Comparison of ENCODE assay signal across 8 cellular contexts in genomic region chr1:19484338-19484792, GRCh38. TPM values are rescaled to one million over a fixed set of nuclear protein-coding genes. Genes with fewer than 3 reads are reported as not detected.
DNase-seq lines count a peak whose midpoint lies in the region; ATAC-seq and TF ChIP-seq lines count a peak whose summit lies in the region.

No MANE protein-coding gene starts in this region.

- TF ChIP-seq CTCF in KMS-11 (conservative IDR thresholded peaks at IDR 0.05; ENCODE audit: low read depth, low read length) = no peak

- H3K4me2 ChIP-seq in KMS-11 = peak overlapping the region; percentile 73

- peaks cover 13% of the 10 kb centered on the region for H3K36me3 ChIP-seq in ACC112 (ENCODE audit: insufficient read depth, low read length)
- no peaks in the 10 kb centered on the region for H3K36me3 ChIP-seq in KMS-11 (ENCODE audit: insufficient read depth)
- H3K36me3 ChIP-seq in adipocyte (ENCODE audit: control insufficient read depth, insufficient read depth, low read length, severe bottlenecking) = peaks cover 4% of the 10 kb centered on the region
- H3K36me3 ChIP-seq in subcutaneous abdominal adipose tissue (ENCODE audit: control insufficient read depth in 5 of 5, insufficient read depth in 5 of 5, low read length in 5 of 5) = peaks cover 0 to 23% (median 6%) of the 10 kb centered on the region in 5 donors

- H3K79me2 ChIP-seq in ACC112 (ENCODE audit: control insufficient read depth, insufficient read depth, low read length, unreplicated experiment) (peaks cover 69% of the 10 kb centered on the region), KMS-11 (ENCODE audit: insufficient read depth, low read depth) (peaks cover 58% of the 10 kb centered on the region)

- DNase-seq in adipocyte (ENCODE audit: low read depth) (peak; percentile 53), left colon (peak in 1 of 2 donors; percentile 60), glomerular visceral epithelial cell (ENCODE audit: extremely low spot score) (no peak), NCI-H2196 treated with DMSO at 0.1 percent for 48 hours (lab: John Stamatoyannopoulos, UW; ENCODE audit: unreplicated experiment) (no peak)

- intact Hi-C loops in left colon (cut with DNase I, micrococcal nuclease) = loop anchor here in 1 of 2 donors (5.0 kb wide), 1 partner anchor 163 kb away; no protein-coding TSS in a partner anchor

- H3K9ac ChIP-seq in KMS-11 (peak overlapping the region; percentile 75; the same call in 1 of the 2 replicates), adipocyte (ENCODE audit: low read length) (peak overlapping the region; percentile 99), subcutaneous abdominal adipose tissue (ENCODE audit: low read length in 5 of 5) (peak overlapping the region; percentile 38 to 99 (median 97))

- peaks cover 18% of the 10 kb centered on the region; the same call in 1 of the 2 replicates for H4K20me1 ChIP-seq in KMS-11 (ENCODE audit: insufficient read depth)

- H2AFZ ChIP-seq in ACC112 (ENCODE audit: low read length, unreplicated experiment) = no peak overlapping the region
- H2AFZ ChIP-seq in KMS-11 (ENCODE audit: low read depth) = no peak overlapping the region

- peak overlapping the region; percentile 100 for H3K4me3 ChIP-seq in ACC112 (ENCODE audit: low read depth, low read length)
- H3K4me3 ChIP-seq in KMS-11 (IDR thresholded peaks at IDR 0.05; ENCODE audit: insufficient read depth, low read depth, low read length) = peak overlapping the region; percentile 16
- peak overlapping the region; percentile 96 for H3K4me3 ChIP-seq in adipocyte (ENCODE audit: low read length)
- peak overlapping the region; percentile 81 to 97 (median 93) for H3K4me3 ChIP-seq in subcutaneous abdominal adipose tissue (ENCODE audit: low read depth in 1 of 5, low read length in 5 of 5)

- H3K27me3 ChIP-seq in ACC112 (ENCODE audit: insufficient read depth, low read length) (no peaks in the 10 kb centered on the region), KMS-11 (ENCODE audit: insufficient read depth, low read depth) (no peaks in the 10 kb centered on the region), adipocyte (replicated peaks; ENCODE audit: control insufficient read depth, insufficient read depth, low read length) (no peaks in the 10 kb centered on the region), subcutaneous abdominal adipose tissue (ENCODE audit: control insufficient read depth in 5 of 5, insufficient read depth in 4 of 5, low read length in 5 of 5) (no peaks in the 10 kb centered on the region)

- peak overlapping the region; percentile 88 for H3K27ac ChIP-seq in ACC112 (ENCODE audit: low read depth, low read length)
- no peak overlapping the region for H3K27ac ChIP-seq in KMS-11
- peak overlapping the region; percentile 93 for H3K27ac ChIP-seq in subcutaneous abdominal adipose tissue (ENCODE audit: low read depth, low read length)

- peak; percentile 12 for ATAC-seq in left colon
- ATAC-seq in GM18519 (IDR thresholded peaks at IDR 0.05; ENCODE audit: low FRiP score, unreplicated experiment) = no peak

- H3K4me1 ChIP-seq in ACC112 (ENCODE audit: control insufficient read depth, insufficient read depth, low read length, unreplicated experiment) (peaks cover 53% of the 10 kb centered on the region), KMS-11 (ENCODE audit: low read depth, poor library complexity, severe bottlenecking) (peaks cover 50% of the 10 kb centered on the region), adipocyte (ENCODE audit: control insufficient read depth, insufficient read depth, low read length) (peaks cover 54% of the 10 kb centered on the region), subcutaneous abdominal adipose tissue (ENCODE audit: control insufficient read depth in 5 of 5, insufficient read depth in 5 of 5, low read length in 5 of 5) (peaks cover 16 to 76% (median 68%) of the 10 kb centered on the region in 5 donors)

- H3K9me3 ChIP-seq in adipocyte (ENCODE audit: control insufficient read depth, low read length) (no peaks in the 10 kb centered on the region), subcutaneous abdominal adipose tissue (ENCODE audit: control insufficient read depth in 5 of 5, low read length in 5 of 5) (no peaks in the 10 kb centered on the region)

RNA-seq across cellular contexts. Expression of gene CAPZB, which starts 1.0 kb away (rescaled TPM):
- 100 to 1,000 TPM; 340 to 367 TPM for total RNA-seq in left colon

Comparison
In these comparisons a context has a peak if more than half of its experiments do, and no peak if none do; other contexts are left out.
1. H3K4me3 ChIP-seq: peak in every context shown above with its lines; median percentile 100 in ACC112; 96 in adipocyte; 93 in subcutaneous abdominal adipose tissue; 16 in KMS-11.